Comparison of ENCODE assay signal across 2 cellular contexts in genomic region chr13:48892311-48892710, GRCh38.
TF ChIP-seq lines count a peak whose summit lies in the region.

No MANE protein-coding gene starts in this region.

TF ChIP-seq in IMR-90, 13 proteins besides CTCF, POLR2A, EP300 and RAD21:
- no peak for TF ChIP-seq MAZ (IDR thresholded peaks at IDR 0.05; ENCODE audit: borderline replicate concordance, low read depth, low read length)
- TF ChIP-seq RCOR1 (IDR thresholded peaks at IDR 0.05; ENCODE audit: insufficient replicate concordance, low read length): no peak
- TF ChIP-seq FOS (IDR thresholded peaks at IDR 0.05; ENCODE audit: low read depth, low read length): peak; percentile 88
- peak; percentile 43; the same call in 1 of the 2 replicates for TF ChIP-seq BHLHE40 (IDR thresholded peaks at IDR 0.05; ENCODE audit: low read depth, low read length)
- peak; percentile 38; the same call in 1 of the 2 replicates for TF ChIP-seq CEBPB (IDR thresholded peaks at IDR 0.05; ENCODE audit: low read depth, low read length)
- TF ChIP-seq MAFK (IDR thresholded peaks at IDR 0.05; ENCODE audit: low read depth, low read length): peak; percentile 21; the same call in 1 of the 2 replicates
TF ChIP-seq in IMR-90: peak in this region for 4.

TF ChIP-seq in endothelial cell of umbilical vein, 7 proteins besides CTCF, POLR2A, EP300 and RAD21:
- TF ChIP-seq GATA2 (IDR thresholded peaks at IDR 0.05; ENCODE audit: insufficient read depth, insufficient read length, low read depth, low read length): peak; percentile 30
- no peak for TF ChIP-seq POLR2AphosphoS5 (IDR thresholded peaks at IDR 0.05; ENCODE audit: insufficient read depth, low read depth, low read length)
- peak; percentile 96 for TF ChIP-seq JUN (IDR thresholded peaks at IDR 0.05; ENCODE audit: borderline replicate concordance, insufficient read depth, insufficient read length, low read depth)
- peak; percentile 97 for TF ChIP-seq FOS (IDR thresholded peaks at IDR 0.05; ENCODE audit: borderline replicate concordance, insufficient read depth, low read length)
